7 cellular contexts compared by ENCODE assay signal in the genomic region with DNA sequence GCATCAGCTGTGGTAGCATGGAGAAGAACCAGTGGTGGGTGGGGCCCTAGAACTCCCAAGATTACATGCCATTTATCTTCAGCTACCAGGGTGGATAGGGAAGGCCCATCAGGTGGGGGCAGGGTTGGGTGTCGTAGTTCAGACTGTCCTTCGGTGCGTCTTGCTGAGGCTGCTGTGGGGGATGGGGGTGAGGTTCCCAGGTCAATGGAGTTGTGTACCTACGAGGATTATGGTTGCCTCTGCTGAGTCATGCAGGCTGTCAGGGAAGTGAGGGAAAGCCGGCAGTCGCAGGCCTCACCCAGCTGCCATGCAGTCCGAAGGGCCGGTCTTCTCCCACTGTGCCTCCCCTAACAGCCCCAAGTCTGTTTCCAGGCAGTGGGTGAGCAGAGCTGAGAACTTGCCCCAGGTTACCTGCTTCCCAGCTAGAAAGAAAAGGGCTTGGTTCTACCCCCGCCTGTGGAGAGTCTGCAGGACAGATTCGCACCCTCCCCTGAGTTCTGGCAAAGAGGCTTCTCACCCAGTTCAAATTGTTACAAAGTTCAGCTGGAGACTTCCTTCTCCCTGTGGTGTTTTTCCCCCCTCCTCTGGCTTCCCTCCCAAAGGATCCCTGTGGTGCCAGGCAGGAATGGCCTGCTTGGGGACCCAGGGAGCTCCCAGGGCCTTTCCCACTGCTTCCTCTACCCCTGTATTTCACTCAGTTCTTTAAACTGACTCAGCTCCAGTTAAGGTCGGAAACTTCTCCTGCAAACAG.
A peak's percentile ranks its signal among the peaks of the same experiment; 100 is the strongest.
DNase-seq lines count a peak whose midpoint lies in the region; ATAC-seq, FAIRE-seq and TF ChIP-seq lines count a peak whose summit lies in the region.
"Not testable (repeated sequence)": the region's sequence is repeated elsewhere in the genome, so short reads cannot be mapped to it uniquely, and the experiment has no call there.

No MANE protein-coding gene starts in this region.

- H3K4me2 ChIP-seq in GM23338; K562 (ENCODE audit: insufficient read depth, low read length); hepatocyte; mesendoderm (ENCODE audit: low read length): not testable (repeated sequence)

- ATAC-seq in GM23338: not testable (repeated sequence)
- peak; percentile 45; the same call in 2 of the 3 replicates for ATAC-seq in K562

- WGBS in K562 (ENCODE audit: insufficient coverage, low coverage, missing lambda C conversion rate): 14% methylated on average over 8 of the region's 11 CpGs
- WGBS in hepatocyte (ENCODE audit: low lambda C conversion rate, missing lambda C conversion rate): 65% methylated on average over 11 of the region's 11 CpGs
- WGBS in mesendoderm (ENCODE audit: extremely low coverage, insufficient coverage, low lambda C conversion rate): no CpG with 5 or more reads among the region's 11 CpGs
- WGBS in small intestine, 3 donors: 52 to 78% (median 52%) methylated on average over 9 to 11 of the region's 11 CpGs

- H4K8ac ChIP-seq in mesendoderm (ENCODE audit: low read depth, low read length): not testable (repeated sequence)

- not testable (repeated sequence) for H2AK5ac ChIP-seq in mesendoderm (ENCODE audit: low read length)

- not testable (repeated sequence) for H3K4me3 ChIP-seq in GM23338; HUES6 (ENCODE audit: low read depth, low read length); K562; hepatocyte; mesendoderm (ENCODE audit: low read length); mucosa of rectum (ENCODE audit: low read length in 2 of 2); small intestine (ENCODE audit: low read depth in 1 of 2, low read length in 2 of 2)

- H2AFZ ChIP-seq in GM23338, hepatocyte: not testable (repeated sequence)
- H2AFZ ChIP-seq in K562 (ENCODE audit: low read depth, low read length): peak overlapping the region; percentile 80; the same call in 1 of the 2 replicates

- FAIRE-seq in K562 (lab: Jason Lieb, UNC): peak; percentile 15
- not testable (repeated sequence) for FAIRE-seq in small intestine (lab: Jason Lieb, UNC)

- POLR2A ChIA-PET in K562 (lab: Yijun Ruan, JAX): not testable (repeated sequence)

- not testable (repeated sequence) for H3K79me1 ChIP-seq in mesendoderm (ENCODE audit: low read length)

- not testable (repeated sequence) for H2BK15ac ChIP-seq in mesendoderm (replicated peaks; ENCODE audit: low read depth)

- H3K4ac ChIP-seq in mesendoderm (ENCODE audit: low read depth, low read length): not testable (repeated sequence)

- peak overlapping the region; percentile 85; the same call in 1 of the 2 replicates for H3K27ac Mint-ChIP-seq in GM23338

- not testable (repeated sequence) for H4K5ac ChIP-seq in mesendoderm (ENCODE audit: low read length)

- not testable (repeated sequence) for H3K27me3 Mint-ChIP-seq in GM23338 (ENCODE audit: insufficient read depth, low read depth, poor library complexity)

- not testable (repeated sequence) for H3K23ac ChIP-seq in mesendoderm (ENCODE audit: low read length)

- H3K18ac ChIP-seq in mesendoderm (ENCODE audit: low read length): not testable (repeated sequence)

- not testable (repeated sequence) for H3K4me3 Mint-ChIP-seq in GM23338

- not testable (repeated sequence) for H3K9me3 Mint-ChIP-seq in GM23338

- not testable (repeated sequence) for TF ChIP-seq CTCF in GM23338 (conservative IDR thresholded peaks at IDR 0.05; ENCODE audit: low read depth in 2 of 2); K562 (IDR thresholded peaks at IDR 0.05 in 2 of 3, conservative IDR thresholded peaks at IDR 0.05 in 1 of 3; ENCODE audit: insufficient read depth in 2 of 3, low read depth in 1 of 3, low read length in 3 of 3); hepatocyte (IDR thresholded peaks at IDR 0.05; ENCODE audit: poor library complexity)

- CTCF ChIA-PET in K562 (lab: Yijun Ruan, JAX; ENCODE audit: low intra/inter-chr PET ratio): not testable (repeated sequence)

- not testable (repeated sequence) for H3K9me3 ChIP-seq in HUES6 (ENCODE audit: control insufficient read depth, insufficient read depth, low read depth, low read length); K562 (replicated peaks; ENCODE audit: control insufficient read depth, insufficient read depth, low read depth, low read length); hepatocyte (ENCODE audit: low read depth); mucosa of rectum (ENCODE audit: control insufficient read depth in 2 of 2, low read length in 2 of 2); small intestine (ENCODE audit: control insufficient read depth, low read depth)

- DNase-seq in GM23338 (ENCODE audit: low spot score): not testable (repeated sequence)
- DNase-seq in K562 (ENCODE audit: extremely low read depth in 1 of 4, low spot score in 3 of 4): peak in 1 of 4 experiments; percentile 7
- DNase-seq in hepatocyte (ENCODE audit: low spot score): peak; percentile 10
- peak; percentile 14 for DNase-seq in mesendoderm
- peak; percentile 9 for DNase-seq in small intestine

- H3K27me3 ChIP-seq in GM23338 (ENCODE audit: insufficient read depth); HUES6 (ENCODE audit: control insufficient read depth, insufficient read depth, low read length); K562 (ENCODE audit: control insufficient read depth in 2 of 2, insufficient read depth in 2 of 2, low read length in 2 of 2); hepatocyte; mesendoderm (ENCODE audit: insufficient read depth, low read length, poor library complexity); mucosa of rectum (ENCODE audit: control insufficient read depth in 2 of 2, insufficient read depth in 2 of 2, low read length in 2 of 2); small intestine (ENCODE audit: control insufficient read depth in 2 of 2, insufficient read depth in 2 of 2, low read length in 2 of 2): not testable (repeated sequence)

- not testable (repeated sequence) for H3K56ac ChIP-seq in mesendoderm (ENCODE audit: low read length)

- BruUV-seq in K562 (replicated peaks; lab: Mats Ljungman, UMichigan): not testable (repeated sequence)

- in situ Hi-C loops in K562 (cut with MboI): not testable (repeated sequence)

- H2BK120ac ChIP-seq in mesendoderm (ENCODE audit: low read depth, low read length): not testable (repeated sequence)

- not testable (repeated sequence) for H4K20me1 ChIP-seq in GM23338 (replicated peaks; ENCODE audit: insufficient read depth); K562 (replicated peaks; ENCODE audit: control insufficient read depth, insufficient read depth, low read length); hepatocyte (ENCODE audit: insufficient read depth, poor library complexity, severe bottlenecking)

- intact Hi-C loops in K562 (cut with micrococcal nuclease): not testable (repeated sequence)

- H3K4me1 Mint-ChIP-seq in GM23338: not testable (repeated sequence)

- H3K9me2 ChIP-seq in GM23338 (ENCODE audit: insufficient read depth); hepatocyte (replicated peaks; ENCODE audit: insufficient read depth): not testable (repeated sequence)

- peak overlapping the region; percentile 33 for H3K9ac ChIP-seq in HUES6 (ENCODE audit: low read length)
- H3K9ac ChIP-seq in K562 (ENCODE audit: insufficient read depth in 1 of 2, low read depth in 2 of 2, low read length in 2 of 2); mesendoderm (ENCODE audit: low read length); mucosa of rectum (ENCODE audit: low read depth in 1 of 2, low read length in 2 of 2): not testable (repeated sequence)

- H3K4me1 ChIP-seq in GM23338 (ENCODE audit: insufficient read depth); HUES6 (ENCODE audit: control insufficient read depth, insufficient read depth, low read length); K562 (replicated peaks in 1 of 2; ENCODE audit: control insufficient read depth in 2 of 2, insufficient read depth in 2 of 2, low read length in 2 of 2); hepatocyte (ENCODE audit: insufficient read depth); mesendoderm (ENCODE audit: control insufficient read depth, low read depth, low read length); mucosa of rectum (ENCODE audit: control insufficient read depth in 2 of 2, insufficient read depth in 2 of 2, low read length in 2 of 2); small intestine (ENCODE audit: control insufficient read depth in 2 of 2, insufficient read depth in 1 of 2, low read depth in 1 of 2, low read length in 1 of 2): not testable (repeated sequence)

- not testable (repeated sequence) for H3K9me1 ChIP-seq in K562 (ENCODE audit: control insufficient read depth, insufficient read depth, low read length)

- not testable (repeated sequence) for H3K36me3 Mint-ChIP-seq in GM23338 (ENCODE audit: low read depth)

- H3K79me2 ChIP-seq in GM23338 (replicated peaks; ENCODE audit: insufficient read depth); K562 (ENCODE audit: control insufficient read depth, insufficient read depth, low read length); hepatocyte; mesendoderm (ENCODE audit: control insufficient read depth, insufficient read depth, low read length): not testable (repeated sequence)

- not testable (repeated sequence) for H3K27ac ChIP-seq in GM23338 (ENCODE audit: low read depth); HUES6 (ENCODE audit: low read depth, low read length); K562 (ENCODE audit: extremely low read depth, low read depth, low read length); mesendoderm (ENCODE audit: low read depth, low read length); small intestine (ENCODE audit: low read depth in 1 of 2, low read length in 1 of 2)
- H3K27ac ChIP-seq in hepatocyte (peak overlapping the region; percentile 34), mucosa of rectum (ENCODE audit: low read depth in 2 of 2, low read length in 2 of 2) (peak overlapping the region; percentile 29 to 43)

- not testable (repeated sequence) for TF ChIP-seq EP300 in K562 (IDR thresholded peaks at IDR 0.05; ENCODE audit: low read length)

- not testable (repeated sequence) for H3K36me3 ChIP-seq in GM23338 (ENCODE audit: insufficient read depth); HUES6 (ENCODE audit: control insufficient read depth, insufficient read depth, low read length); K562 (ENCODE audit: control insufficient read depth, insufficient read depth, low read length); hepatocyte (replicated peaks; ENCODE audit: insufficient read depth, low read depth); mesendoderm (ENCODE audit: control insufficient read depth, insufficient read depth, low read length); mucosa of rectum (ENCODE audit: control insufficient read depth in 2 of 2, insufficient read depth in 2 of 2, low read length in 2 of 2); small intestine (ENCODE audit: control insufficient read depth in 2 of 2, insufficient read depth in 2 of 2, low read length in 2 of 2)

- TF ChIP-seq POLR2A in K562 (conservative IDR thresholded peaks at IDR 0.05): not testable (repeated sequence)

- H3F3A ChIP-seq in GM23338 (replicated peaks; ENCODE audit: low read depth): not testable (repeated sequence)

- not testable (repeated sequence) for TF ChIP-seq RAD21 in K562 (CRISPR knock-in tag; conservative IDR thresholded peaks at IDR 0.05 in 1 of 2, IDR thresholded peaks at IDR 0.05 in 1 of 2)

- H2BK5ac ChIP-seq in mesendoderm (ENCODE audit: low read length): not testable (repeated sequence)
